8 cellular contexts compared by ENCODE assay signal in genomic region chr1:214552174-214552608, GRCh38. TPM values are rescaled to one million over a fixed set of nuclear protein-coding genes. Genes with fewer than 3 reads are reported as not detected.
A peak's percentile ranks its signal among the peaks of the same experiment; 100 is the strongest.
DNase-seq lines count a peak whose midpoint lies in the region; ATAC-seq and TF ChIP-seq lines count a peak whose summit lies in the region.

No MANE protein-coding gene starts in this region.

- no peak for TF ChIP-seq CTCF in RWPE2 (IDR thresholded peaks at IDR 0.05; ENCODE audit: poor library complexity, severe bottlenecking)

- CTCF ChIA-PET in activated naive CD4-positive, alpha-beta T cell treated with anti-CD3 and anti-CD28 coated beads for 36 hours (lab: Charles Lee) = interaction anchor here (0.7 kb wide), 1 partner anchor 221 kb away, joined by 3 read pairs; no protein-coding TSS in a partner anchor

- 2 to 4% methylated on average over 15 of the region's 15 CpGs for WGBS in esophagus, 2 donors

- H3K4me1 ChIP-seq in RWPE2 (ENCODE audit: insufficient read depth, poor library complexity, severe bottlenecking) (peaks cover 15% of the 10 kb centered on the region), esophagus (ENCODE audit: control insufficient read depth in 2 of 2, insufficient read depth in 2 of 2, low read length in 1 of 2) (no peaks in the 10 kb centered on the region), muscle layer of duodenum (ENCODE audit: control insufficient read depth in 1 of 2, insufficient read depth in 2 of 2, low read length in 2 of 2) (peaks cover 6 to 12% of the 10 kb centered on the region in 2 donors)

- peaks cover 6% of the 10 kb centered on the region for H3K4me1 Mint-ChIP-seq in activated naive CD4-positive, alpha-beta T cell treated with anti-CD3 and anti-CD28 coated beads for 36 hours (ENCODE audit: low read depth)

- H3K27me3 ChIP-seq in RWPE2 (ENCODE audit: insufficient read depth, poor library complexity, severe bottlenecking) (no peaks in the 10 kb centered on the region), esophagus (ENCODE audit: control insufficient read depth in 1 of 2, insufficient read depth in 2 of 2, low read length in 2 of 2) (no peaks in the 10 kb centered on the region), muscle layer of duodenum (ENCODE audit: low read depth, low read length) (no peaks in the 10 kb centered on the region)

- no peak overlapping the region for H3K27ac Mint-ChIP-seq in activated naive CD4-positive, alpha-beta T cell treated with anti-CD3 and anti-CD28 coated beads for 36 hours

- no peak for DNase-seq in activated naive CD4-positive, alpha-beta T cell treated with anti-CD3 and anti-CD28 coated beads for 36 hours
- no peak for DNase-seq in activated naive CD4-positive, alpha-beta T cell treated with Interleukin-2 at 50 U/mL for 16 hours
- no peak for DNase-seq in RWPE2 (ENCODE audit: low spot score)
- no peak for DNase-seq in activated naive CD4-positive, alpha-beta T cell treated with anti-CD3 and anti-CD28 coated beads, Interleukin-2, amount 50 U/mL, for 16 hours

- H3K9me3 Mint-ChIP-seq in activated naive CD4-positive, alpha-beta T cell treated with anti-CD3 and anti-CD28 coated beads for 36 hours = no peaks in the 10 kb centered on the region

- H3K36me3 ChIP-seq in RWPE2 (ENCODE audit: low read depth) = peaks cover 9% of the 10 kb centered on the region; the same call in 1 of the 2 replicates
- H3K36me3 ChIP-seq in esophagus (ENCODE audit: control insufficient read depth in 2 of 2, insufficient read depth in 2 of 2, low read length in 1 of 2) = no peaks in the 10 kb centered on the region
- peaks cover 0 to 6% of the 10 kb centered on the region in 2 donors for H3K36me3 ChIP-seq in muscle layer of duodenum (ENCODE audit: control insufficient read depth in 1 of 2, insufficient read depth in 2 of 2, low read length in 2 of 2)

- H3K27me3 Mint-ChIP-seq in activated naive CD4-positive, alpha-beta T cell treated with anti-CD3 and anti-CD28 coated beads for 36 hours (ENCODE audit: low read depth) = peaks cover 50% of the 10 kb centered on the region

- ATAC-seq in RWPE2 (ENCODE audit: low read depth) (peak; percentile 57), GM18861 (IDR thresholded peaks at IDR 0.05; ENCODE audit: unreplicated experiment) (no peak), GM18873 (IDR thresholded peaks at IDR 0.05; ENCODE audit: low FRiP score, unreplicated experiment) (no peak)

- H3K4me3 ChIP-seq in RWPE2 (ENCODE audit: severe bottlenecking) (peak overlapping the region; percentile 85), esophagus (ENCODE audit: low read depth in 1 of 2, low read length in 2 of 2) (peak overlapping the region; percentile 64 to 77), muscle layer of duodenum (ENCODE audit: low read depth in 1 of 2, low read length in 2 of 2) (peak overlapping the region; percentile 83 to 85)

- intact Hi-C loops in activated naive CD4-positive, alpha-beta T cell treated with anti-CD3 and anti-CD28 coated beads for 36 hours (cut with micrococcal nuclease) = no loop called here

- H3K9me3 ChIP-seq in RWPE2 (ENCODE audit: severe bottlenecking) = no peaks in the 10 kb centered on the region
- H3K9me3 ChIP-seq in esophagus (ENCODE audit: control insufficient read depth in 2 of 2, insufficient read depth in 1 of 2, low read depth in 1 of 2, low read length in 1 of 2) = no peaks in the 10 kb centered on the region
- no peaks in the 10 kb centered on the region for H3K9me3 ChIP-seq in muscle layer of duodenum (ENCODE audit: control insufficient read depth in 1 of 2, low read length in 2 of 2)

- H3K27ac ChIP-seq in RWPE2 (ENCODE audit: poor library complexity, severe bottlenecking) (peak overlapping the region; percentile 92), esophagus (ENCODE audit: low read depth in 2 of 2, low read length in 1 of 2) (peak overlapping the region; percentile 98), muscle layer of duodenum (ENCODE audit: low read length) (peak overlapping the region; percentile 97)

- H3K36me3 Mint-ChIP-seq in activated naive CD4-positive, alpha-beta T cell treated with anti-CD3 and anti-CD28 coated beads for 36 hours (ENCODE audit: low read depth) = no peaks in the 10 kb centered on the region

- peak overlapping the region; percentile 70 for H3K4me3 Mint-ChIP-seq in activated naive CD4-positive, alpha-beta T cell treated with anti-CD3 and anti-CD28 coated beads for 36 hours

RNA-seq across cellular contexts. Expression of gene PTPN14, which starts 0.8 kb away (rescaled TPM):
- total RNA-seq in activated naive CD4-positive, alpha-beta T cell treated with anti-CD3 and anti-CD28 coated beads for 36 hours = 1 to 10 TPM; 2.7 to 2.8 TPM
- polyA plus RNA-seq in esophagus = 1 to 10 TPM; 2.4 to 4.1 TPM

RNA-seq across cellular contexts. Expression of gene CENPF, which starts 50.8 kb away (rescaled TPM):
- 100 to 1,000 TPM; 116 to 128 TPM for total RNA-seq in activated naive CD4-positive, alpha-beta T cell treated with anti-CD3 and anti-CD28 coated beads for 36 hours
- 10 to 100 TPM in 1 of 2 donors, 1 to 10 TPM in 1; 7.0 to 15.9 TPM for polyA plus RNA-seq in esophagus
